8 cellular contexts compared by ENCODE assay signal in genomic region chr1:151156515-151156819, GRCh38. TPM values are rescaled to one million over a fixed set of nuclear protein-coding genes. Genes with fewer than 3 reads are reported as not detected.
A peak's percentile ranks its signal among the peaks of the same experiment; 100 is the strongest.
DNase-seq lines count a peak whose midpoint lies in the region; ATAC-seq lines count a peak whose summit lies in the region.

Gene TNFAIP8L2, plus strand, starts transcription at chr1:151156649. Its CDS starts 2,049 bp downstream, at chr1:151158698.

- ATAC-seq in GM19328 (IDR thresholded peaks at IDR 0.05; ENCODE audit: unreplicated experiment) = peak; percentile 50
- peak; percentile 81 for ATAC-seq in HG03432 (IDR thresholded peaks at IDR 0.05; ENCODE audit: unreplicated experiment)
- peak; percentile 91 for ATAC-seq in activated CD4-positive, CD25-positive, alpha-beta regulatory T cell treated with anti-CD3 and anti-CD28 coated beads, Interleukin-2, amount 50 U/mL, for 24 hours

- H3K4me1 ChIP-seq in skeletal muscle tissue (ENCODE audit: control insufficient read depth in 3 of 3, insufficient read depth in 3 of 3, low read length in 3 of 3) = peaks cover 7 to 27% (median 13%) of the 10 kb centered on the region in 3 donors

- peak; percentile 48 for DNase-seq in effector CD8-positive, alpha-beta T cell (lab: John Stamatoyannopoulos, UW)
- DNase-seq in NCI-H2196 treated with DMSO at 0.1 percent for 48 hours (lab: John Stamatoyannopoulos, UW; ENCODE audit: unreplicated experiment) (no peak), NCI-H2107 (lab: John Stamatoyannopoulos, UW) (no peak), NCI-H1417 treated with DMSO at 0.1 percent for 48 hours (lab: John Stamatoyannopoulos, UW) (no peak)

- no peaks in the 10 kb centered on the region for H3K27me3 ChIP-seq in skeletal muscle tissue (ENCODE audit: control insufficient read depth in 3 of 3, insufficient read depth in 3 of 3, low read length in 3 of 3)

- no peaks in the 10 kb centered on the region for H3K9me3 ChIP-seq in skeletal muscle tissue (ENCODE audit: control insufficient read depth in 3 of 3, low read length in 3 of 3)

- H3K27ac ChIP-seq in skeletal muscle tissue (ENCODE audit: low read depth, low read length) = peak within 1 kb of the TSS; percentile 7

- peaks cover 22 to 35% (median 23%) of the 10 kb centered on the region in 3 donors for H3K36me3 ChIP-seq in skeletal muscle tissue (ENCODE audit: control insufficient read depth in 3 of 3, insufficient read depth in 3 of 3, low read length in 3 of 3)

- peak within 1 kb of the TSS; percentile 22 to 54 (median 41) for H3K4me3 ChIP-seq in skeletal muscle tissue (ENCODE audit: low read length in 3 of 3)

- peak within 1 kb of the TSS in 2 of 3 donors; percentile 3 to 35 for H3K9ac ChIP-seq in skeletal muscle tissue (ENCODE audit: low read depth in 1 of 3, low read length in 3 of 3)

RNA-seq across cellular contexts. Expression of gene TNFAIP8L2, which starts in this region (rescaled TPM):
- total RNA-seq in skeletal muscle tissue = 4.2 TPM
